Comparison of ENCODE assay signal across 10 cellular contexts in the genomic region with DNA sequence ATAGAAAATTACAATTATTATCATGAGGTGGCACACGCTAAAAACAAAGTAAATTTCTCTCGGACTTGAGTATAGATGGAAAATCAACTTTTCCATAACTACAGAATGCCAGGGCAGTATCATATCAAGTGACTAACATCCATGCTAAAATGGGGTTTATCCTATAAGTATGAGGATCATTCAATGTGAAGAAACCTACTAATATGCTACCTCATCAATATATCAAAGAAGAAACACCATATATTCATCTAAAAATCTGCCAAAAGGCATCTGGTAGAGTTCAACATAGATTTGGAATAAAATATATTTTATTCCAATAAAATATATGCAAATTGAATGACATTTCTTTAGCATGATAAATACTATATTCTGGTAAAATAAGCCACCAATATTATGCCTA.
"Had no signal": no experiment of that assay in that cellular context is flagged by ENCODE, and none has a peak within 500 bp of the region (broad histone marks: within the 10 kb centered on the region; RNA-seq: fewer than 3 reads in every experiment).

No MANE protein-coding gene starts in this region.

- H2AFZ ChIP-seq: GM23338 had no signal

- FAIRE-seq: H1, H54 had no signal

- H3K9ac ChIP-seq: KMS-11 had no signal

- DNase-seq: H9, HCEC 1CT, IMR-90, Karpas-422, KBM-7 had no signal

- ATAC-seq: GM23338 had no signal

- H3K4me2 ChIP-seq: GM23338, KMS-11 had no signal

- H3K27ac ChIP-seq: HL-60, KMS-11 had no signal

- H3K4me3 ChIP-seq: GM23338 had no signal
